Comparison of ENCODE assay signal across 13 cellular contexts in the genomic region with DNA sequence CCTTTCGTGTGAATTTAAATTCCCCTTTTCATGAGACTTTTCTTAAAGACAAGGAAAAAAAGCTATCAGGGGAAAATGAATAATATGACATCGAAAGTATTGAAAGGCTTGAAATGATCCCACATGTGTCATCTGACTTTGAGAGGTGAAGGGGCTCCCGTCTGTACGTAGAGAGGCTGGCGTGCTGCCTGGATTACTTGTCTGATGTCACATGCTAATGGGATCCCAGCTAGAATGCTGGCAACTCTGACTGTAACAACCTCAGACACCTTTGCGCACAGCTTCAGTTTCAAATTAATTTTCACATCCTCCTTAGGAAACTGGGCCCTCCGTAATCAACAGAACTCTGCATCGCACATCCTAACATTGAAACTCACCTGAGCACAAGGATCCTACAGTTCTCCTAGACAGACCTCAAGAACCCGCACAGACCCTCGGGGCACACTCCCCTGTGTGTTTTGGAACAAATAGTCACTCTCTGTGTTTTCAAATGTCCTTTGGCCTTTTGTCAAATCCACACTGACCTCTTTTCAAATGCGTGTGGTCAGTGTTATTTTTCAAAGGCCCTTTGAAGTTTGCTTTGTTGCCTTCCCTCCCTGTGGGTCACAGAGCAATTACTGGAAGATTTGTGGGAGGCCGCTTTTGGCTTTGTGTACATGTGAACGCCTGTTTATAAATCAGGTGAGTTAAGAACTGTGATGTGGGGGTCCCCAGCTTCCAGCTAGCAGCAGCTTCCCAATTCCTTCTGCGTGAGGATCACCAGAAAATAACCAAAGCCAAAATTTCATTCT.
DNase-seq lines count a peak whose midpoint lies in the region; ATAC-seq, FAIRE-seq and TF ChIP-seq lines count a peak whose summit lies in the region.
"Had no signal": no experiment of that assay in that cellular context is flagged by ENCODE, and none has a peak within 500 bp of the region (broad histone marks: within the 10 kb centered on the region; RNA-seq: fewer than 3 reads in every experiment).

No MANE protein-coding gene starts in this region.

- intact Hi-C loops in OCI-LY7 (cut with micrococcal nuclease; ENCODE audit: unreplicated experiment), result no loop called here

- FAIRE-seq in GM12892 (lab: Jason Lieb, UNC), result no peak
- FAIRE-seq: H54 had no signal

- H3K9me3 ChIP-seq in parathyroid adenoma (ENCODE audit: control insufficient read depth, low read length) (no peaks in the 10 kb centered on the region), OCI-LY7 (ENCODE audit: low read length) (no peaks in the 10 kb centered on the region)
- H3K9me3 ChIP-seq: prostate gland had no signal

- no peak overlapping the region for H3K9ac ChIP-seq in parathyroid adenoma

- H3K36me3 ChIP-seq in parathyroid adenoma (ENCODE audit: control insufficient read depth, insufficient read depth, low read length) (no peaks in the 10 kb centered on the region), OCI-LY7 (ENCODE audit: insufficient read depth, low read length) (no peaks in the 10 kb centered on the region)
- H3K36me3 ChIP-seq: prostate gland had no signal

- BruUV-seq in OCI-LY7 (replicated peaks; lab: Mats Ljungman, UMichigan), result no TSS peak

- no peak overlapping the region for H3K4me3 ChIP-seq in fibroblast of mammary gland (ENCODE audit: control insufficient read depth, low read depth, low read length)
- H3K4me3 ChIP-seq in parathyroid adenoma (ENCODE audit: low read depth, low read length), result no peak overlapping the region
- no peak overlapping the region for H3K4me3 ChIP-seq in OCI-LY7 (ENCODE audit: low read depth, low read length, poor library complexity, severe bottlenecking)
- H3K4me3 ChIP-seq: prostate gland had no signal

- TF ChIP-seq CTCF in fibroblast of mammary gland (conservative IDR thresholded peaks at IDR 0.05; ENCODE audit: control insufficient read depth, insufficient read depth, low read depth, low read length) (no peak), parathyroid adenoma (IDR thresholded peaks at IDR 0.05) (no peak), OCI-LY7 (conservative IDR thresholded peaks at IDR 0.05; ENCODE audit: low read length) (no peak)

- H3K9me2 ChIP-seq in OCI-LY7 (ENCODE audit: insufficient read depth, low read length), result no peaks in the 10 kb centered on the region

- H3K4me2 ChIP-seq in parathyroid adenoma (ENCODE audit: low read length) (no peak overlapping the region), OCI-LY7 (ENCODE audit: low read length) (no peak overlapping the region)

- H4K20me1 ChIP-seq in OCI-LY7 (ENCODE audit: insufficient read depth, low read length), result no peaks in the 10 kb centered on the region

- CTCF ChIA-PET in OCI-LY7 (lab: Charles Lee; ENCODE audit: unreplicated experiment), result no interaction called here

- TF ChIP-seq POLR2A in GM12892 (IDR thresholded peaks at IDR 0.05; ENCODE audit: low read depth, low read length), result no peak

- H3K4me1 ChIP-seq in parathyroid adenoma (peaks cover 8% of the 10 kb centered on the region), OCI-LY7 (ENCODE audit: insufficient read depth, low read length, poor library complexity, severe bottlenecking) (no peaks in the 10 kb centered on the region)
- H3K4me1 ChIP-seq: prostate gland had no signal

- DNase-seq in EH (ENCODE audit: low read depth) (peak; percentile 25), fibroblast of mammary gland (ENCODE audit: low read depth) (peak; percentile 73), OCI-LY7 (ENCODE audit: low spot score) (no peak), NCI-H2196 treated with DMSO at 0.1 percent for 48 hours (lab: John Stamatoyannopoulos, UW; ENCODE audit: unreplicated experiment) (no peak), GM12892 (ENCODE audit: insufficient read length) (no peak), NCI-H1436 treated with DMSO at 0.1 percent for 48 hours (lab: John Stamatoyannopoulos, UW) (no peak)
- DNase-seq: CD4-positive, alpha-beta T cell; central memory CD4-positive, alpha-beta T cell; NCI-H1930 had no signal

- ATAC-seq in HG03175 (IDR thresholded peaks at IDR 0.05; ENCODE audit: unreplicated experiment), result peak; percentile 70

- H3K79me2 ChIP-seq in parathyroid adenoma (no peaks in the 10 kb centered on the region), OCI-LY7 (ENCODE audit: insufficient read depth, low read depth, low read length) (no peaks in the 10 kb centered on the region)

- H3K27ac ChIP-seq in parathyroid adenoma, result no peak overlapping the region
- no peak overlapping the region for H3K27ac ChIP-seq in OCI-LY7 (ENCODE audit: low read depth, low read length, poor library complexity, severe bottlenecking)

- POLR2A ChIA-PET in OCI-LY7 (lab: Charles Lee), result interaction anchor here (0.6 to 0.7 kb wide), 2 partner anchors 11 to 283 kb away, joined by 3 to 6 read pairs; no protein-coding TSS in a partner anchor

- H2AFZ ChIP-seq in parathyroid adenoma (peak overlapping the region; percentile 19), OCI-LY7 (ENCODE audit: low read length) (no peak overlapping the region)

- H3K27me3 ChIP-seq in parathyroid adenoma (ENCODE audit: control insufficient read depth, insufficient read depth, low read length), result no peaks in the 10 kb centered on the region

Comparison
In these comparisons a context has a peak if more than half of its experiments do, and no peak if none do; other contexts are left out.
1. DNase-seq: peak in EH (single experiment) and fibroblast of mammary gland (single experiment); none in OCI-LY7 (single experiment), NCI-H2196 treated with DMSO at 0.1 percent for 48 hours (single experiment), GM12892 (single experiment) and NCI-H1436 treated with DMSO at 0.1 percent for 48 hours (single experiment).